ENCODE assay signal across 8 cellular contexts in genomic region chr16:89918453-89919347, GRCh38. TPM values are rescaled to one million over a fixed set of nuclear protein-coding genes. Genes with fewer than 3 reads are reported as not detected.
DNase-seq lines count a peak whose midpoint lies in the region; ATAC-seq and TF ChIP-seq lines count a peak whose summit lies in the region.

TSS of gene MC1R (plus strand) at chr16:89918862. CDS start at chr16:89919259, 397 bp downstream.

- peaks cover 1% of the 10 kb centered on the region for H4K20me1 ChIP-seq in IMR-90 (ENCODE audit: insufficient read depth, low read length)

- intact Hi-C loops in IMR-90 (cut with micrococcal nuclease): no loop called here

- H3K36me3 ChIP-seq in IMR-90 (ENCODE audit: control insufficient read depth, insufficient read depth, low read length): no peaks in the 10 kb centered on the region; the same call in 1 of the 2 replicates

- DNase-seq in DMS53 (lab: John Stamatoyannopoulos, UW) (peak; percentile 48), DMS53 treated with DMSO at 0.1 percent for 48 hours (lab: John Stamatoyannopoulos, UW; ENCODE audit: unreplicated experiment) (no peak), IMR-90 (peak; percentile 21), foreskin fibroblast (peak; percentile 42 to 81), retinal pigment epithelial cell (ENCODE audit: low read depth) (no peak), CD1c-positive myeloid dendritic cell (ENCODE audit: extremely low spot score) (no peak)
- peak; percentile 70 for DNase-seq in activated CD8-positive, alpha-beta memory T cell treated with anti-CD3 and anti-CD28 coated beads, Interleukin-2, amount 50 U/mL, for 48 hours

- no peak for TF ChIP-seq POLR2A in IMR-90 (IDR thresholded peaks at IDR 0.05; ENCODE audit: low read depth, low read length)

- H4K91ac ChIP-seq in IMR-90 (ENCODE audit: insufficient read depth, low read depth, low read length): peak within 1 kb of the TSS; percentile 94

- H3K4me1 ChIP-seq in IMR-90 (ENCODE audit: control insufficient read depth, insufficient read depth, low read length): peaks cover 27% of the 10 kb centered on the region

- peak within 1 kb of the TSS; percentile 39 to 90 for H4K8ac ChIP-seq in IMR-90 (ENCODE audit: low read depth in 2 of 2, low read length in 2 of 2)

- H2AK5ac ChIP-seq in IMR-90 (ENCODE audit: low read depth, low read length): peak within 1 kb of the TSS; percentile 74

- H2BK120ac ChIP-seq in IMR-90 (ENCODE audit: low read depth, low read length): peak within 1 kb of the TSS; percentile 92

- peak within 1 kb of the TSS; percentile 48 for H2BK20ac ChIP-seq in IMR-90 (ENCODE audit: low read depth, low read length)

- peak; percentile 2; the same call in 1 of the 2 replicates for ATAC-seq in IMR-90 (ENCODE audit: low read depth)
- no peak for ATAC-seq in GM18868 (IDR thresholded peaks at IDR 0.05; ENCODE audit: unreplicated experiment)

- peak within 1 kb of the TSS; percentile 98 for H2AK9ac ChIP-seq in IMR-90 (replicated peaks; ENCODE audit: low read depth, low read length, poor library complexity)

- peak within 1 kb of the TSS; percentile 48 for H3K9ac ChIP-seq in IMR-90 (ENCODE audit: low read depth, low read length)

- peak within 1 kb of the TSS; percentile 98 for H2AFZ ChIP-seq in IMR-90 (replicated peaks; ENCODE audit: low read length, poor library complexity)

- H3K27me3 ChIP-seq in IMR-90 (ENCODE audit: control insufficient read depth, insufficient read depth, low read length): no peaks in the 10 kb centered on the region

- peaks cover 0 to 44% of the 10 kb centered on the region in 2 experiments; a peak in 3 of 4 replicates for H3K79me1 ChIP-seq in IMR-90 (ENCODE audit: low read depth in 1 of 2, low read length in 2 of 2)

- no peaks in the 10 kb centered on the region for H3K9me3 ChIP-seq in IMR-90 (ENCODE audit: control insufficient read depth, insufficient read depth, low read length)

- dilution Hi-C loops in IMR-90 (cut with HindIII; ENCODE audit: low sequenced_read_pairs, unreplicated experiment): no loop called here

- peak within 1 kb of the TSS; percentile 86; the same call in 2 of the 3 replicates for H2BK15ac ChIP-seq in IMR-90 (ENCODE audit: low read depth, low read length)

- H3K27ac ChIP-seq in IMR-90 (ENCODE audit: insufficient read depth, low read length): peak within 1 kb of the TSS; percentile 73

- peak within 1 kb of the TSS; percentile 0; the same call in 1 of the 2 replicates for H3K56ac ChIP-seq in IMR-90 (ENCODE audit: extremely low read depth, insufficient read depth, low read length)

- H3K4me2 ChIP-seq in IMR-90 (ENCODE audit: low read depth, low read length): peak within 1 kb of the TSS; percentile 81

- H3K9me1 ChIP-seq in IMR-90 (ENCODE audit: insufficient read depth, low read length): peaks cover 24% of the 10 kb centered on the region

- peak within 1 kb of the TSS; percentile 92 for H2BK5ac ChIP-seq in IMR-90 (ENCODE audit: low read depth, low read length, poor library complexity, severe bottlenecking)

- peak within 1 kb of the TSS; percentile 90 for H3K23ac ChIP-seq in IMR-90 (ENCODE audit: low read depth, low read length)

- in situ Hi-C loops in IMR-90 (cut with MboI; ENCODE audit: low sequenced_read_pairs): no loop called here

- TF ChIP-seq CTCF in IMR-90 (conservative IDR thresholded peaks at IDR 0.05; ENCODE audit: low read depth, low read length) (peak; percentile 56), foreskin fibroblast (IDR thresholded peaks at IDR 0.05; ENCODE audit: low read depth, low read length) (peak; percentile 65), retinal pigment epithelial cell (conservative IDR thresholded peaks at IDR 0.05; ENCODE audit: low read depth, low read length) (peak; percentile 79)

- WGBS in IMR-90 (ENCODE audit: extremely low coverage in 2 of 2, insufficient read length in 1 of 2), 2 experiments: 5% methylated on average over 8 of the region's 23 CpGs; no CpG with 5 or more reads in 1 of the 2 experiments

- 0 out of 2 replicates have a peak, but pooled peaks have one; percentile 14 for TF ChIP-seq RAD21 in IMR-90 (IDR thresholded peaks at IDR 0.05; ENCODE audit: low read length)

- POLR2A ChIA-PET in IMR-90 (lab: Charles Lee; ENCODE audit: unreplicated experiment): interaction anchor here (0.5 kb wide), 1 partner anchor 10 kb away, joined by 3 read pairs; no protein-coding TSS in a partner anchor

- CTCF ChIA-PET in IMR-90 (lab: Yijun Ruan, JAX): interaction anchor here (0.6 to 1.3 kb wide), 2 partner anchors 8 to 59 kb away, joined by 4 read pairs; no protein-coding TSS in a partner anchor

- H3K4ac ChIP-seq in IMR-90 (ENCODE audit: low read depth, low read length): peak within 1 kb of the TSS; percentile 98

- peak within 1 kb of the TSS; percentile 83 for H3K14ac ChIP-seq in IMR-90 (replicated peaks; ENCODE audit: low read depth, low read length)

- H3K18ac ChIP-seq in IMR-90 (ENCODE audit: low read depth, low read length): peak within 1 kb of the TSS; percentile 87

- H3K4me3 ChIP-seq in IMR-90 (ENCODE audit: insufficient read depth, low read depth, low read length) (peak within 1 kb of the TSS; percentile 40), foreskin fibroblast (ENCODE audit: low read depth in 1 of 2, low read length in 2 of 2) (peak within 1 kb of the TSS; percentile 35 to 55), retinal pigment epithelial cell (ENCODE audit: low read length) (peak within 1 kb of the TSS; percentile 49)

- peak within 1 kb of the TSS; percentile 95 for H4K5ac ChIP-seq in IMR-90 (ENCODE audit: low read depth, low read length)

- no TSS peak for BruUV-seq in IMR-90 (replicated peaks; lab: Mats Ljungman, UMichigan)

TF ChIP-seq in IMR-90, 13 proteins besides CTCF, POLR2A, EP300 and RAD21:
- TF ChIP-seq RFX5 (IDR thresholded peaks at IDR 0.05; ENCODE audit: low read depth, low read length) (no peak), MAFK (IDR thresholded peaks at IDR 0.05; ENCODE audit: low read depth, low read length) (no peak), MAZ (IDR thresholded peaks at IDR 0.05; ENCODE audit: borderline replicate concordance, low read depth, low read length) (peak; percentile 49; the same call in 1 of the 2 replicates), FOS (IDR thresholded peaks at IDR 0.05; ENCODE audit: low read depth, low read length) (no peak), ELK1 (IDR thresholded peaks at IDR 0.05; ENCODE audit: borderline replicate concordance, low read depth, low read length) (no peak), MXI1 (IDR thresholded peaks at IDR 0.05; ENCODE audit: borderline replicate concordance, low read depth, low read length) (peak; percentile 66; the same call in 1 of the 2 replicates), RCOR1 (IDR thresholded peaks at IDR 0.05; ENCODE audit: insufficient replicate concordance, low read length) (no peak), NFE2L2 (IDR thresholded peaks at IDR 0.05; ENCODE audit: low read depth, low read length) (no peak), USF2 (IDR thresholded peaks at IDR 0.05; ENCODE audit: low read depth, low read length) (no peak), SMC3 (IDR thresholded peaks at IDR 0.05; ENCODE audit: low read depth, low read length) (0 out of 2 replicates have a peak, but pooled peaks have one; percentile 21), CEBPB (IDR thresholded peaks at IDR 0.05; ENCODE audit: low read depth, low read length) (no peak), BHLHE40 (IDR thresholded peaks at IDR 0.05; ENCODE audit: low read depth, low read length) (no peak; the same call in 1 of the 2 replicates), CHD1 (IDR thresholded peaks at IDR 0.05; ENCODE audit: low read depth, low read length) (no peak)
TF ChIP-seq in IMR-90: peak in this region for 3.

RNA-seq across cellular contexts. Expression of gene MC1R, which starts in this region (rescaled TPM):
- 3.8 and 4.4 TPM in 2 replicates for total RNA-seq in IMR-90 (2012; rRNA removed)
- polyA plus RNA-seq in IMR-90 (2012; rRNA removed): 9.5 TPM in 2 replicates
- polyA plus RNA-seq in IMR-90 (2012; cell fraction: cytosol; rRNA removed): 3.3 and 6.2 TPM in 2 replicates
- polyA plus RNA-seq in IMR-90 (2012; cell fraction: nucleus; rRNA removed; ENCODE audit: low replicate concordance): 49.5 and 79.2 TPM in 2 replicates

Comparison
In these comparisons a context has a peak if more than half of its experiments do, and no peak if none do; other contexts are left out.
1. DNase-seq: peak in DMS53 (single experiment), IMR-90 (single experiment), activated CD8-positive, alpha-beta memory T cell treated with anti-CD3 and anti-CD28 coated beads, Interleukin-2, amount 50 U/mL, for 48 hours (single experiment) and foreskin fibroblast (2 of 2); none in DMS53 treated with DMSO at 0.1 percent for 48 hours (single experiment), retinal pigment epithelial cell (single experiment) and CD1c-positive myeloid dendritic cell (single experiment).
2. Peak in every context shown above with its lines, with median percentiles within 50 percentile points of each other: H3K4me3 ChIP-seq and CTCF ChIP-seq.